In genomic region chr11:131499199-131499598, GRCh38 we compare ENCODE assay signal across 21 cellular contexts.
"Had no signal": no experiment of that assay in that cellular context is flagged by ENCODE, and none has a peak within 500 bp of the region (broad histone marks: within the 10 kb centered on the region; RNA-seq: fewer than 3 reads in every experiment).

No MANE protein-coding gene starts in this region.

- H3K27me3 ChIP-seq: cardiac muscle cell, MG63 had no signal

- H3K27ac ChIP-seq: cardiac muscle cell, KMS-11 had no signal

- H3K4me3 ChIP-seq: cardiac muscle cell, MG63 had no signal

- H3K9me3 ChIP-seq: MG63 had no signal

- ATAC-seq: activated CD4-positive, CD25-positive, alpha-beta regulatory T cell treated with anti-CD3 and anti-CD28 coated beads, Interleukin-2, amount 50 U/mL, for 24 hours; activated CD8-positive, alpha-beta T cell treated with anti-CD3 and anti-CD28 coated beads for 36 hours; HepG2; PC-3 had no signal

- DNase-seq: activated CD4-positive, alpha-beta T cell treated with anti-CD3 and anti-CD28 coated beads for 4 hours; activated CD8-positive, alpha-beta memory T cell treated with anti-CD3 and anti-CD28 coated beads, Interleukin-2, amount 50 U/mL, for 4 hours; activated CD8-positive, alpha-beta T cell treated with anti-CD3 and anti-CD28 coated beads for 36 hours; activated effector memory CD4-positive, alpha-beta T cell treated with Interleukin-2 at 50 U/mL for 16 hours; activated naive CD4-positive, alpha-beta T cell; activated T-cell treated with anti-CD3 and anti-CD28 coated beads, Interleukin-2, amount 50 U/mL, for 1 hour; MG63; NCI-H1092; NCI-H1417; NCI-H1694; NCI-H2029; NCI-H2107; NCI-H2171 treated with DMSO at 0.1 percent for 48 hours; NCI-H226; NCI-H510A; PC-3; SHP77 treated with DMSO at 0.1 percent for 48 hours had no signal

- H3K36me3 ChIP-seq: cardiac muscle cell, MG63 had no signal
